In the genomic region with DNA sequence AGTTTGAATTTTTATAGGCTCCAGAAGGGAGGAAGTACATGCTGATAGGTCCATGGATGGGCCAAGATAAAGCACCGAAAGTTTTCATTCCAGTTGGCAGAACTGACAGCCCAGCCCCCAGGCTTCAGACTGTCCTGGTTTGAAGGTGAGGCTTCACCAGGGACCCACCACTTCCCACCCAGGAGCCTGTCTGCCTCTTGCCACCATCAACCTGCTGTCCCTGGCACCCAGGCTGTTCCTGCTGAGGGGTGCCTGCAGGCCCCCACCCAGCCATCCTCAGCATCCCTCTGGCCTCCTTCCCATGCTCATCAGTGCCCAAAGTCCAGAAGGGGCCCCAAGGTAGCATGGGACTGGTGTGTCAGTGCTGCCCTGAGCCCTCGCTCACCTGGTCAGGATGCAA, we compare ENCODE assay signal across 35 cellular contexts.
"Had no signal": no experiment of that assay in that cellular context is flagged by ENCODE, and none has a peak within 500 bp of the region (broad histone marks: within the 10 kb centered on the region; RNA-seq: fewer than 3 reads in every experiment).

No MANE protein-coding gene starts in this region.

- DNase-seq: Karpas-422, Kasumi-1, KBM-7, KG1, MG63, MM.1S, MV-4-11, NCI-H1048, NCI-H1092, NCI-H1092 treated with DMSO at 0.1 percent for 48 hours, NCI-H1105, NCI-H1105 treated with DMSO at 0.1 percent for 48 hours, NCI-H1417, NCI-H1417 treated with DMSO at 0.1 percent for 48 hours, NCI-H1436, NCI-H1436 treated with DMSO at 0.1 percent for 48 hours, NCI-H146, NCI-H1694, NCI-H1694 treated with DMSO at 0.1 percent for 48 hours, NCI-H187, NCI-H1930, NCI-H2029, NCI-H2029 treated with DMSO at 0.1 percent for 48 hours, NCI-H2081, NCI-H2081 treated with DMSO at 0.1 percent for 48 hours, NCI-H2107, NCI-H2171, NCI-H2171 treated with DMSO at 0.1 percent for 48 hours, NCI-H2227 treated with DMSO at 0.1 percent for 48 hours, NCI-H226, NCI-H345, NCI-H446, NCI-H446 treated with DMSO at 0.1 percent for 48 hours, NCI-H510A had no signal

- H3K36me3 ChIP-seq: MG63 had no signal

- H3K4me3 ChIP-seq: MG63 had no signal

- H3K9ac ChIP-seq: KMS-11 had no signal

- H3K27ac ChIP-seq: KMS-11 had no signal

- H3K9me3 ChIP-seq: MG63 had no signal

- H3K27me3 ChIP-seq: MG63 had no signal
